Comparison of ENCODE assay signal across 28 cellular contexts in genomic region chr11:103297900-103298299, GRCh38.
"Had no signal": no experiment of that assay in that cellular context is flagged by ENCODE, and none has a peak within 500 bp of the region (broad histone marks: within the 10 kb centered on the region; RNA-seq: fewer than 3 reads in every experiment).

No MANE protein-coding gene starts in this region.

- H3K4me1 Mint-ChIP-seq: natural killer cell; nephron; stimulated activated effector memory CD8-positive, alpha-beta T cell treated with anti-CD3 and anti-CD28 coated beads, Interleukin-12 subunit alpha, Interleukin-12 subunit beta, amount 100 ng/mL, for 72 hours; stimulated activated naive B cell treated with anti-CD40 and anti-IgM and Interleukin-4, amounts not matched to agents 10 μg/mL and 1 μg/mL and 100 μg/mL, for 72 hours had no signal

- H3K9me3 ChIP-seq: thyroid gland had no signal

- H3K4me3 Mint-ChIP-seq: natural killer cell; nephron; neural progenitor cell; stimulated activated effector memory CD8-positive, alpha-beta T cell treated with anti-CD3 and anti-CD28 coated beads, Interleukin-12 subunit alpha, Interleukin-12 subunit beta, amount 100 ng/mL, for 72 hours; stimulated activated naive B cell treated with anti-CD40 and anti-IgM and Interleukin-4, amounts not matched to agents 10 μg/mL and 1 μg/mL and 100 μg/mL, for 72 hours; stimulated activated naive CD8-positive, alpha-beta T cell treated with anti-CD3 and anti-CD28 coated beads, Interleukin-15, Interleukin-2, amounts not matched to agents 100 ng/mL and 50 ng/mL, for 24 hours had no signal

- H3K36me3 ChIP-seq: ovary, right lobe of liver had no signal

- H3K36me3 Mint-ChIP-seq: stimulated activated effector memory CD8-positive, alpha-beta T cell treated with anti-CD3 and anti-CD28 coated beads, Interleukin-12 subunit alpha, Interleukin-12 subunit beta, amount 100 ng/mL, for 72 hours had no signal

- H3K4me1 ChIP-seq: parathyroid adenoma, psoas muscle, right lobe of liver, sigmoid colon, stomach, thyroid gland, tibial nerve, upper lobe of left lung, vagina had no signal

- DNase-seq: natural killer cell; occipital lobe; ovary; posterior cingulate gyrus; psoas muscle; right cardiac atrium; right lobe of liver; sigmoid colon; small intestine; stimulated activated CD4-positive, alpha-beta T cell treated with anti-CD3 and anti-CD28 coated beads, Interleukin-15, amount 100 ng/mL, for 24 hours; stimulated activated CD4-positive, alpha-beta T cell treated with anti-CD3 and anti-CD28 coated beads, Interleukin-2, amount 100 ng/mL, for 24 hours; stimulated activated CD4-positive, alpha-beta T cell treated with anti-CD3 and anti-CD28 coated beads, Interleukin-2, amount 100 ng/mL, for 48 hours; stimulated activated CD4-positive, alpha-beta T cell treated with anti-CD3 and anti-CD28 coated beads, Interleukin-4, amount 100 ng/mL, for 24 hours; stimulated activated naive B cell treated with anti-CD40 and anti-IgM and Interleukin-4, amounts not matched to agents 10 μg/mL and 1 μg/mL and 100 μg/mL, for 72 hours; stimulated activated naive CD4-positive, alpha-beta T cell treated with Interleukin-2 at 50 U/mL for 16 hours; stomach; thyroid gland; trophoblast cell; upper lobe of left lung had no signal

- H3K27me3 Mint-ChIP-seq: progenitor cell of endocrine pancreas; stimulated activated naive B cell treated with anti-CD40 and anti-IgM and Interleukin-4, amounts not matched to agents 10 μg/mL and 1 μg/mL and 100 μg/mL, for 72 hours; stimulated activated naive CD8-positive, alpha-beta T cell treated with anti-CD3 and anti-CD28 coated beads, Interleukin-15, Interleukin-2, amounts not matched to agents 100 ng/mL and 50 ng/mL, for 24 hours had no signal

- H3K4me3 ChIP-seq: neural progenitor cell, ovary, psoas muscle, right lobe of liver, sigmoid colon, stomach, thoracic aorta, thyroid gland, tibial nerve, upper lobe of left lung, vagina had no signal

- ATAC-seq: natural killer cell; psoas muscle; right cardiac atrium; right lobe of liver; stimulated activated effector memory CD8-positive, alpha-beta T cell treated with anti-CD3 and anti-CD28 coated beads, Interleukin-12 subunit alpha, Interleukin-12 subunit beta, amount 100 ng/mL, for 72 hours; stimulated activated naive B cell treated with anti-CD40 and anti-IgM and Interleukin-4, amounts not matched to agents 10 μg/mL and 1 μg/mL and 100 μg/mL, for 72 hours had no signal

- H2AFZ ChIP-seq: neural progenitor cell, parathyroid adenoma had no signal

- H3K79me2 ChIP-seq: parathyroid adenoma had no signal

- H3K27ac Mint-ChIP-seq: natural killer cell; nephron; neural progenitor cell; progenitor cell of endocrine pancreas; stimulated activated effector memory CD8-positive, alpha-beta T cell treated with anti-CD3 and anti-CD28 coated beads, Interleukin-12 subunit alpha, Interleukin-12 subunit beta, amount 100 ng/mL, for 72 hours; stimulated activated naive B cell treated with anti-CD40 and anti-IgM and Interleukin-4, amounts not matched to agents 10 μg/mL and 1 μg/mL and 100 μg/mL, for 72 hours; stimulated activated naive CD8-positive, alpha-beta T cell treated with anti-CD3 and anti-CD28 coated beads, Interleukin-15, Interleukin-2, amounts not matched to agents 100 ng/mL and 50 ng/mL, for 24 hours had no signal

- H3K27me3 ChIP-seq: neural progenitor cell, ovary, right lobe of liver, sigmoid colon, stomach, thyroid gland, tibial nerve, upper lobe of left lung, vagina had no signal

- H3K27ac ChIP-seq: ovary, parathyroid adenoma, psoas muscle, right lobe of liver, sigmoid colon, stomach, thoracic aorta, thyroid gland, tibial nerve, upper lobe of left lung, vagina had no signal

- H3K9ac ChIP-seq: neural progenitor cell, parathyroid adenoma had no signal
